Comparison of ENCODE assay signal across 9 cellular contexts in the genomic region with DNA sequence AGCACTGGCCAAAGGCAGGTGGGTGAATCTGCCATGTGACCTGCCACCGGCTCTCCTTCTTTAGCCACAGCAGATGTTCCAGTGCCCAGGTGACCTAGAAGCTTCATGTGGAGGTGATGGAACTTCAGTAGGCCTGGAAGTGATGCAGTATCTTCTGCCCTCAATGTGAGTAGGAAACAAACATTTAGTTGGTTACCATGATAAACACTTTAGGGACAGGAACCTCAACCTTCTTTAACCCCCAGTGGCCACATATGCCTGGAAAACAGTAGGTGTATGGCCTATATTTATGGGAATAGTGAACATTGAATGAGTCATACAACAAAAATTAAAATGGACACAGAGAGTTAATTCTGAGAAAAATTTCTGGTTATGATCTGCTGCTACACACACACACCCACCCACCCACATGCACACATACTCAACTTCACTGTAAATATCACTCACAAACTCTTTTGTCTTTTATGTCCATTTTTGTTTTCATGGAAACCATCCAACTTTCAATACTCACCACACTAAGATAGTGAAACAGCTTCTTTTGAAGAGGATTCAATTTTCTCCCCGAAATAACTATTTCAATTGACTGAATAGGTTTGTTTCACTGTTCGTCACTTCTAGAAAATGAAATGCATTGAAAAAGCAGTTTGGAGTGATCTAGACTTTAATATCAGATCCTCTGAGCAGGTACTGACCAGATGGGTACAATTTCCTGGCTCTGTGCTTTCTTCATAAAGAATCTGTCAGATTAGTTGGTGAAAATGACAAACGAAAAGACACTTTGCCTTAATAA.
DNase-seq lines count a peak whose midpoint lies in the region; ATAC-seq and TF ChIP-seq lines count a peak whose summit lies in the region.
"Had no signal": no experiment of that assay in that cellular context is flagged by ENCODE, and none has a peak within 500 bp of the region (broad histone marks: within the 10 kb centered on the region; RNA-seq: fewer than 3 reads in every experiment).

No MANE protein-coding gene starts in this region.

- H3K9me3 ChIP-seq in stomach, result no peaks in the 10 kb centered on the region
- no peaks in the 10 kb centered on the region for H3K9me3 ChIP-seq in T-helper 17 cell (ENCODE audit: control insufficient read depth, low read length, poor library complexity, severe bottlenecking)
- H3K9me3 ChIP-seq: neutrophil had no signal

- H3K36me3 Mint-ChIP-seq in activated CD4-positive, alpha-beta T cell treated with anti-CD3 and anti-CD28 coated beads, Interleukin-2, amount 10 ng/mL, durations not matched to agents 24 days and 14 days (ENCODE audit: low read depth), result peaks cover 14% of the 10 kb centered on the region
- no peaks in the 10 kb centered on the region for H3K36me3 Mint-ChIP-seq in brain
- H3K36me3 Mint-ChIP-seq in T-helper 17 cell (ENCODE audit: low read depth), result no peaks in the 10 kb centered on the region

- intact Hi-C loops in activated CD4-positive, alpha-beta T cell treated with anti-CD3 and anti-CD28 coated beads, Interleukin-2, amount 10 ng/mL, durations not matched to agents 24 days and 14 days (cut with micrococcal nuclease), result loop anchor here (1.0 to 5.0 kb wide), 9 partner anchors 16 to 537 kb away; a partner anchor contains a TSS
- intact Hi-C loops in stomach (cut with DNase I; ENCODE audit: low total_unique reads), result no loop called here

- H3K27me3 Mint-ChIP-seq in activated CD4-positive, alpha-beta T cell treated with anti-CD3 and anti-CD28 coated beads, Interleukin-2, amount 10 ng/mL, durations not matched to agents 24 days and 14 days, result no peaks in the 10 kb centered on the region
- H3K27me3 Mint-ChIP-seq in brain, result no peaks in the 10 kb centered on the region
- H3K27me3 Mint-ChIP-seq in T-helper 17 cell, result peaks cover 28% of the 10 kb centered on the region

- peaks cover 6 to 97% (median 51%) of the 10 kb centered on the region in 4 donors for H3K4me1 ChIP-seq in stomach

- H3K4me3 Mint-ChIP-seq in activated CD4-positive, alpha-beta T cell treated with anti-CD3 and anti-CD28 coated beads, Interleukin-2, amount 10 ng/mL, durations not matched to agents 24 days and 14 days, result peak overlapping the region; percentile 13
- peak overlapping the region in 2 of 5 experiments; percentile 0 to 12 for H3K4me3 Mint-ChIP-seq in brain
- no peak overlapping the region for H3K4me3 Mint-ChIP-seq in T-helper 17 cell

- DNase-seq in activated CD4-positive, alpha-beta T cell treated with anti-CD3 and anti-CD28 coated beads, Interleukin-2, amount 10 ng/mL, durations not matched to agents 24 days and 14 days, result peak; percentile 59
- no peak for DNase-seq in activated CD4-positive, alpha-beta T cell treated with anti-CD3 and anti-CD28 coated beads for 4 hours
- DNase-seq in stomach (no peak), NCI-H2227 (lab: John Stamatoyannopoulos, UW; ENCODE audit: unreplicated experiment) (no peak), T-helper 17 cell (no peak), SHP77 (lab: John Stamatoyannopoulos, UW) (no peak)

- H3K4me3 ChIP-seq in stomach, result no peak overlapping the region

- no peak for TF ChIP-seq CTCF in brain (conservative IDR thresholded peaks at IDR 0.05)
- no peak for TF ChIP-seq CTCF in stomach (IDR thresholded peaks at IDR 0.05)

- H3K27me3 ChIP-seq in stomach, result no peaks in the 10 kb centered on the region
- H3K27me3 ChIP-seq: neutrophil had no signal

- peaks cover 10% of the 10 kb centered on the region for H3K9me3 Mint-ChIP-seq in activated CD4-positive, alpha-beta T cell treated with anti-CD3 and anti-CD28 coated beads, Interleukin-2, amount 10 ng/mL, durations not matched to agents 24 days and 14 days
- peaks cover 0 to 2% (median 0%) of the 10 kb centered on the region in 5 experiments for H3K9me3 Mint-ChIP-seq in brain

- ATAC-seq in HG03039 (IDR thresholded peaks at IDR 0.05; ENCODE audit: unreplicated experiment) (peak; percentile 49), T-helper 17 cell (no peak)

- peaks cover 41% of the 10 kb centered on the region for H3K4me1 Mint-ChIP-seq in activated CD4-positive, alpha-beta T cell treated with anti-CD3 and anti-CD28 coated beads, Interleukin-2, amount 10 ng/mL, durations not matched to agents 24 days and 14 days
- H3K4me1 Mint-ChIP-seq in brain (peaks cover 71% of the 10 kb centered on the region), T-helper 17 cell (peaks cover 7% of the 10 kb centered on the region)

- peak overlapping the region in 3 of 5 donors; percentile 46 to 51 (median 50) for H3K27ac ChIP-seq in stomach
- H3K27ac ChIP-seq: neutrophil had no signal

- TF ChIP-seq POLR2A in stomach (IDR thresholded peaks at IDR 0.05), result no peak

- H3K36me3 ChIP-seq in stomach, result peaks cover 0 to 4% (median 0%) of the 10 kb centered on the region in 4 donors
- H3K36me3 ChIP-seq: neutrophil had no signal

- peak overlapping the region; percentile 99 for H3K27ac Mint-ChIP-seq in activated CD4-positive, alpha-beta T cell treated with anti-CD3 and anti-CD28 coated beads, Interleukin-2, amount 10 ng/mL, durations not matched to agents 24 days and 14 days
- H3K27ac Mint-ChIP-seq in brain (peak overlapping the region in 3 of 5 experiments; percentile 46 to 87 (median 56)), T-helper 17 cell (no peak overlapping the region)

- 61 to 76% (median 72%) methylated on average over 4 of the region's 4 CpGs for WGBS in stomach, 5 donors

- no peak for TF ChIP-seq EP300 in stomach (IDR thresholded peaks at IDR 0.05)
